8 cellular contexts compared by ENCODE assay signal in the genomic region with DNA sequence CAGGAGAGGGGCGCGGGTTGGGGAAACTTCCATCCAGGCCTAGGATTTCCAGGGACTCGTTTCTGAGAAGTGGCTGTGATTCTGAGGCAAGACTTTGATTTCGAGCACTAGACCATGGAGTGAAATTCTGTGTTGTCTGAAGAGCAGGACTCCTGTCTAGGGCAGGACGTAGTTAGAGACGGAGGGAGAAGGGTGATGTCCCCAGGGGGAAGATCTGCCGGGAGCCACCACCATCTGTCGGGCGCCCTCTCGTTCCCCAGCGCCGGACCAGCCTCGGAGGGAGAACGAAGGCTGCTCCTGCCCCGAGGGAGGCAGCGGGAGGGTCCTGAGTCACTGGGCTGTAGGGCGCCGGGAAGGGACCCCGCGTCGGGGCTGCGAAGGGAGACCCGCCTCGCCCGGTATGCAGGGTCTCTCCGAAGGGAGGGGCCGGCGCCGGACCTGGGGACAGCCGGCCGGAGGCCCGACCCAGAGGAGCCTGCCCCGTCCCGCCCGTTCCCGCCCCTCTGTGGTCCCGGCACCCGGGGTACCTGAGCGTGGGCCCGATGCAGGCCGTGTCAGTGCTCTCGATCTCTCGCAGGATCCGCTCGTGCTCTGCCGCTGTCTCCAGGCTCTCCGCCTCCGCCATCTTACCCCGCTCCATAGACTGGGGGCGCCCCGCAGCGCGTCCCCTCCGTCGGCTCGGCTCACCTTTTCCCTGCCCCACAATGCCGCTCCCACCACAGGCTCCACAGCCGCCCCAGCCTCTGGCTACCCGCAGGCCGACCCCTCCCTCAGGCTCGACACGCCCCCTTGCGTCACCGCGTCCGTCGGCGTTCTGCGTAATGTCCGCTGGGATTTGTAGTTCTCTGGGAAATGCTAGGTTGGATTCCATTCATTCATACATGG. TPM values are rescaled to one million over a fixed set of nuclear protein-coding genes. Genes with fewer than 3 reads are reported as not detected.
A peak's percentile ranks its signal among the peaks of the same experiment; 100 is the strongest.
DNase-seq lines count a peak whose midpoint lies in the region; ATAC-seq and TF ChIP-seq lines count a peak whose summit lies in the region.

A gene (minus strand): TSS at position 763 of the 885 bp plus-strand sequence.

- no peak for TF ChIP-seq CTCF in HFF-Myc (IDR thresholded peaks at IDR 0.05; ENCODE audit: low read depth, low read length, missing control alignments)
- no peak for TF ChIP-seq CTCF in omental fat pad (IDR thresholded peaks at IDR 0.05)

- H3K4me3 ChIP-seq in HFF-Myc (replicated peaks; ENCODE audit: low read depth, low read length): peak within 1 kb of the TSS; percentile 64

- H3K27ac Mint-ChIP-seq in activated naive CD4-positive, alpha-beta T cell treated with anti-CD3 and anti-CD28 coated beads, Interleukin-2, amount 50 U/mL, for 72 hours: peak within 1 kb of the TSS; percentile 89 to 95

- no peak within 1 kb of the TSS for H3K27ac ChIP-seq in temporal lobe (ENCODE audit: low read depth, low read length)

- DNase-seq in GDM1 (lab: John Stamatoyannopoulos, UW) (peak; percentile 45), HFF-Myc (ENCODE audit: extremely low read depth, low read depth) (peak; percentile 56), NAMALWA (ENCODE audit: low spot score) (peak; percentile 54), glomerular visceral epithelial cell (ENCODE audit: extremely low spot score) (peak; percentile 85), omental fat pad (ENCODE audit: low spot score) (peak; percentile 86)
- peak; percentile 79 to 85 for DNase-seq in activated naive CD4-positive, alpha-beta T cell treated with anti-CD3 and anti-CD28 coated beads, Interleukin-2, amount 50 U/mL, for 72 hours (ENCODE audit: low spot score in 2 of 2)

- no peaks in the 10 kb centered on the region for H3K9me3 Mint-ChIP-seq in activated naive CD4-positive, alpha-beta T cell treated with anti-CD3 and anti-CD28 coated beads, Interleukin-2, amount 50 U/mL, for 72 hours

- peaks cover 6 to 14% of the 10 kb centered on the region in 2 donors for H3K36me3 Mint-ChIP-seq in activated naive CD4-positive, alpha-beta T cell treated with anti-CD3 and anti-CD28 coated beads, Interleukin-2, amount 50 U/mL, for 72 hours

- ATAC-seq in SK-N-SH treated with all-trans-retinoic acid at 6 μM for 48 hours (peak; percentile 95), omental fat pad (ENCODE audit: low FRiP score) (peak; percentile 94)
- peak; percentile 89 to 90 for ATAC-seq in activated naive CD4-positive, alpha-beta T cell treated with anti-CD3 and anti-CD28 coated beads, Interleukin-2, amount 50 U/mL, for 72 hours

TF ChIP-seq in SK-N-SH treated with all-trans-retinoic acid at 6 μM for 48 hours, 23 proteins besides CTCF, POLR2A, EP300 and RAD21:
- TF ChIP-seq GLIS3 (CRISPR knock-in tag; IDR thresholded peaks at IDR 0.05): no peak
- TF ChIP-seq OSR1 (CRISPR knock-in tag; IDR thresholded peaks at IDR 0.05): no peak
- TF ChIP-seq ZC3H10 (CRISPR knock-in tag; IDR thresholded peaks at IDR 0.05): no peak
- TF ChIP-seq, protein P1, sequence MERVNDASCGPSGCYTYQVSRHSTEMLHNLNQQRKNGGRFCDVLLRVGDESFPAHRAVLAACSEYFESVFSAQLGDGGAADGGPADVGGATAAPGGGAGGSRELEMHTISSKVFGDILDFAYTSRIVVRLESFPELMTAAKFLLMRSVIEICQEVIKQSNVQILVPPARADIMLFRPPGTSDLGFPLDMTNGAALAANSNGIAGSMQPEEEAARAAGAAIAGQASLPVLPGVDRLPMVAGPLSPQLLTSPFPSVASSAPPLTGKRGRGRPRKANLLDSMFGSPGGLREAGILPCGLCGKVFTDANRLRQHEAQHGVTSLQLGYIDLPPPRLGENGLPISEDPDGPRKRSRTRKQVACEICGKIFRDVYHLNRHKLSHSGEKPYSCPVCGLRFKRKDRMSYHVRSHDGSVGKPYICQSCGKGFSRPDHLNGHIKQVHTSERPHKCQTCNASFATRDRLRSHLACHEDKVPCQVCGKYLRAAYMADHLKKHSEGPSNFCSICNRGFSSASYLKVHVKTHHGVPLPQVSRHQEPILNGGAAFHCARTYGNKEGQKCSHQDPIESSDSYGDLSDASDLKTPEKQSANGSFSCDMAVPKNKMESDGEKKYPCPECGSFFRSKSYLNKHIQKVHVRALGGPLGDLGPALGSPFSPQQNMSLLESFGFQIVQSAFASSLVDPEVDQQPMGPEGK (CRISPR knock-in tag; IDR thresholded peaks at IDR 0.05; ENCODE audit: borderline replicate concordance): no peak
- TF ChIP-seq ZFP3 (CRISPR knock-in tag; IDR thresholded peaks at IDR 0.05): no peak
- TF ChIP-seq SNAI2 (CRISPR knock-in tag; IDR thresholded peaks at IDR 0.05): no peak
- TF ChIP-seq, protein P2, sequence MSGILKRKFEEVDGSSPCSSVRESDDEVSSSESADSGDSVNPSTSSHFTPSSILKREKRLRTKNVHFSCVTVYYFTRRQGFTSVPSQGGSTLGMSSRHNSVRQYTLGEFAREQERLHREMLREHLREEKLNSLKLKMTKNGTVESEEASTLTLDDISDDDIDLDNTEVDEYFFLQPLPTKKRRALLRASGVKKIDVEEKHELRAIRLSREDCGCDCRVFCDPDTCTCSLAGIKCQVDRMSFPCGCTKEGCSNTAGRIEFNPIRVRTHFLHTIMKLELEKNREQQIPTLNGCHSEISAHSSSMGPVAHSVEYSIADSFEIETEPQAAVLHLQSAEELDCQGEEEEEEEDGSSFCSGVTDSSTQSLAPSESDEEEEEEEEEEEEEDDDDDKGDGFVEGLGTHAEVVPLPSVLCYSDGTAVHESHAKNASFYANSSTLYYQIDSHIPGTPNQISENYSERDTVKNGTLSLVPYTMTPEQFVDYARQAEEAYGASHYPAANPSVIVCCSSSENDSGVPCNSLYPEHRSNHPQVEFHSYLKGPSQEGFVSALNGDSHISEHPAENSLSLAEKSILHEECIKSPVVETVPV (CRISPR knock-in tag; IDR thresholded peaks at IDR 0.05): no peak
- TF ChIP-seq, protein P3, sequence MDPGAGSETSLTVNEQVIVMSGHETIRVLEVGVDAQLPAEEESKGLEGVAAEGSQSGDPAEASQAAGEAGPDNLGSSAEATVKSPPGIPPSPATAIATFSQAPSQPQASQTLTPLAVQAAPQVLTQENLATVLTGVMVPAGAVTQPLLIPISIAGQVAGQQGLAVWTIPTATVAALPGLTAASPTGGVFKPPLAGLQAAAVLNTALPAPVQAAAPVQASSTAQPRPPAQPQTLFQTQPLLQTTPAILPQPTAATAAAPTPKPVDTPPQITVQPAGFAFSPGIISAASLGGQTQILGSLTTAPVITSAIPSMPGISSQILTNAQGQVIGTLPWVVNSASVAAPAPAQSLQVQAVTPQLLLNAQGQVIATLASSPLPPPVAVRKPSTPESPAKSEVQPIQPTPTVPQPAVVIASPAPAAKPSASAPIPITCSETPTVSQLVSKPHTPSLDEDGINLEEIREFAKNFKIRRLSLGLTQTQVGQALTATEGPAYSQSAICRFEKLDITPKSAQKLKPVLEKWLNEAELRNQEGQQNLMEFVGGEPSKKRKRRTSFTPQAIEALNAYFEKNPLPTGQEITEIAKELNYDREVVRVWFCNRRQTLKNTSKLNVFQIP (CRISPR knock-in tag; IDR thresholded peaks at IDR 0.05; ENCODE audit: borderline replicate concordance, low read depth): no peak
- TF ChIP-seq PPARA (CRISPR knock-in tag; IDR thresholded peaks at IDR 0.05; ENCODE audit: borderline replicate concordance): no peak
- TF ChIP-seq BACH2 (CRISPR knock-in tag; IDR thresholded peaks at IDR 0.05; ENCODE audit: borderline replicate concordance): no peak

RNA-seq across cellular contexts. Expression of the gene that starts here (rescaled TPM):
- 10 to 100 TPM in 1 of 2 donors, 1 to 10 TPM in 1; 9.3 to 11.0 TPM for total RNA-seq in activated naive CD4-positive, alpha-beta T cell treated with anti-CD3 and anti-CD28 coated beads, Interleukin-2, amount 50 U/mL, for 72 hours
- total RNA-seq in omental fat pad (10 to 100 TPM; 25.6 to 38.3 (median 30.1) TPM), temporal lobe (105 TPM)
